In the genomic region with DNA sequence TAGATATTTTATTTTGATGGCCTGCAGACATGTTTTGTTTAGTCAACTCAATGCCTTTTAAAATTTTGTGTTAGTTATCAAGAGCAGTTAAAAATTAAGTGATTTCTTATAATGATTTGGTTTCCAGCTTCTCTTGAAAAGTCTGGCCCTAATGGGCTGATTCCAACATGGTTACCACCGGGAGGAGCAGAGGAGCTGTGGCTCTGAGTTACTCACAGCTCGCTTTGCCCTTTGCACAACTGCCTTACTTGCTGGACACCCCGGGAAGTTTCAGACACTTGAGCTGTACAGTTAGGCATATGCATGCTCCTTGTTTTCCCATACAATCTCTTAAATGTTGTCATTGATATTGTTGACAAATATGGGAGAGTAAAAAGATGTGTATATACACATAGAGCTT, we compare ENCODE assay signal across 16 cellular contexts.
DNase-seq lines count a peak whose midpoint lies in the region; ATAC-seq, FAIRE-seq and TF ChIP-seq lines count a peak whose summit lies in the region.
"Had no signal": no experiment of that assay in that cellular context is flagged by ENCODE, and none has a peak within 500 bp of the region (broad histone marks: within the 10 kb centered on the region; RNA-seq: fewer than 3 reads in every experiment).

No MANE protein-coding gene starts in this region.

- no peaks in the 10 kb centered on the region for H3K27me3 Mint-ChIP-seq in WTC11 (ENCODE audit: low read depth)
- H3K27me3 Mint-ChIP-seq in endothelial cell (ENCODE audit: unreplicated experiment), result no peaks in the 10 kb centered on the region

- H3K36me3 Mint-ChIP-seq in WTC11, result no peaks in the 10 kb centered on the region
- H3K36me3 Mint-ChIP-seq in endothelial cell (ENCODE audit: low read depth, unreplicated experiment), result no peaks in the 10 kb centered on the region
- H3K36me3 Mint-ChIP-seq: CD14-positive monocyte, IgD-negative memory B cell had no signal

- H3K4me3 Mint-ChIP-seq in WTC11 (no peak overlapping the region), endothelial cell (ENCODE audit: unreplicated experiment) (no peak overlapping the region)
- H3K4me3 Mint-ChIP-seq: CD14-positive monocyte, IgD-negative memory B cell had no signal

- H3K4me1 Mint-ChIP-seq in WTC11, result peaks cover 7% of the 10 kb centered on the region
- H3K4me1 Mint-ChIP-seq in endothelial cell (ENCODE audit: unreplicated experiment), result no peaks in the 10 kb centered on the region
- H3K4me1 Mint-ChIP-seq: CD14-positive monocyte, IgD-negative memory B cell had no signal

- no peaks in the 10 kb centered on the region for H3K79me2 ChIP-seq in GM23248 (ENCODE audit: insufficient read depth)

- H3K4me2 ChIP-seq in GM23248 (ENCODE audit: unreplicated experiment), result no peak overlapping the region

- POLR2A ChIA-PET in WTC11 (lab: Charles Lee), result no interaction called here

- peak; percentile 60 for ATAC-seq in WTC11
- ATAC-seq in pancreas, result no peak

- H3F3A ChIP-seq in GM23248 (ENCODE audit: insufficient read depth), result no peaks in the 10 kb centered on the region

- TF ChIP-seq CTCF in 22Rv1 (IDR thresholded peaks at IDR 0.05) (0 out of 2 replicates have a peak, but pooled peaks have one; percentile 9), WTC11 (IDR thresholded peaks at IDR 0.05) (no peak), pancreas (IDR thresholded peaks at IDR 0.05) (no peak), endothelial cell (IDR thresholded peaks at IDR 0.05; ENCODE audit: unreplicated experiment) (no peak)

- H3K27me3 ChIP-seq in GM23248 (replicated peaks; ENCODE audit: insufficient read depth) (peaks cover 12% of the 10 kb centered on the region; the same call in 1 of the 2 replicates), pancreas (no peaks in the 10 kb centered on the region)

- H3K27ac ChIP-seq in 22Rv1 (no peak overlapping the region), GM23248 (no peak overlapping the region), pancreas (no peak overlapping the region)

- H3K9me3 Mint-ChIP-seq in WTC11, result no peaks in the 10 kb centered on the region
- no peaks in the 10 kb centered on the region for H3K9me3 Mint-ChIP-seq in endothelial cell (ENCODE audit: unreplicated experiment)

- no peaks in the 10 kb centered on the region for H3K9me3 ChIP-seq in GM23248 (ENCODE audit: low read depth)
- no peaks in the 10 kb centered on the region for H3K9me3 ChIP-seq in pancreas

- no peak for FAIRE-seq in pancreas (lab: Jason Lieb, UNC)

- no peak overlapping the region for H3K4me3 ChIP-seq in GM23248
- H3K4me3 ChIP-seq in pancreas, result no peak overlapping the region

- H3K36me3 ChIP-seq in GM23248 (ENCODE audit: low read depth) (no peaks in the 10 kb centered on the region), pancreas (no peaks in the 10 kb centered on the region)

- no peaks in the 10 kb centered on the region for H3K9me2 ChIP-seq in GM23248 (ENCODE audit: insufficient read depth)

- no peak overlapping the region for H3K9ac ChIP-seq in GM23248

- DNase-seq in GM23248 (peak; percentile 15), WTC11 (ENCODE audit: low spot score) (peak; percentile 18), iPS-NIHi7 (ENCODE audit: extremely low spot score) (peak; percentile 19), pons (ENCODE audit: low spot score) (no peak), pancreas (no peak), endothelial cell (ENCODE audit: low spot score) (no peak)
- DNase-seq: AML-193, DMS153, H7, Kasumi-1, MM.1S, NCI-H1092 treated with DMSO at 0.1 percent for 48 hours, SHP77 treated with DMSO at 0.1 percent for 48 hours had no signal

- H3K4me1 ChIP-seq in GM23248 (ENCODE audit: insufficient read depth) (no peaks in the 10 kb centered on the region), pancreas (no peaks in the 10 kb centered on the region)

- no peaks in the 10 kb centered on the region for H4K20me1 ChIP-seq in GM23248 (ENCODE audit: insufficient read depth)

- H2AFZ ChIP-seq in GM23248, result no peak overlapping the region

- in situ Hi-C loops in GM23248 (cut with MboI), result no loop called here

- CTCF ChIA-PET in WTC11 (lab: Charles Lee), result interaction anchor here (0.6 to 1.3 kb wide), 11 partner anchors 10 to 267 kb away, joined by 3 to 8 read pairs (median 4); no protein-coding TSS in a partner anchor

- intact Hi-C loops in pancreas (cut with DNase I), result no loop called here

- WGBS in GM23248 (ENCODE audit: low coverage in 1 of 2, low lambda C conversion rate in 2 of 2, missing lambda C conversion rate in 2 of 2), 2 experiments, result 42 to 50% methylated on average over 3 of the region's 3 CpGs
- 56 to 61% methylated on average over 3 of the region's 3 CpGs for WGBS in pancreas, 2 donors

- H3K27ac Mint-ChIP-seq in WTC11, result no peak overlapping the region
- H3K27ac Mint-ChIP-seq in endothelial cell (ENCODE audit: unreplicated experiment), result no peak overlapping the region
- H3K27ac Mint-ChIP-seq: CD14-positive monocyte, IgD-negative memory B cell had no signal

TF ChIP-seq in WTC11, 78 proteins besides CTCF, POLR2A, EP300 and RAD21 (continues in another document):
- no peak for TF ChIP-seq ESRRA (CRISPR knock-in tag; IDR thresholded peaks at IDR 0.05; ENCODE audit: borderline replicate concordance)
- TF ChIP-seq, protein P1, sequence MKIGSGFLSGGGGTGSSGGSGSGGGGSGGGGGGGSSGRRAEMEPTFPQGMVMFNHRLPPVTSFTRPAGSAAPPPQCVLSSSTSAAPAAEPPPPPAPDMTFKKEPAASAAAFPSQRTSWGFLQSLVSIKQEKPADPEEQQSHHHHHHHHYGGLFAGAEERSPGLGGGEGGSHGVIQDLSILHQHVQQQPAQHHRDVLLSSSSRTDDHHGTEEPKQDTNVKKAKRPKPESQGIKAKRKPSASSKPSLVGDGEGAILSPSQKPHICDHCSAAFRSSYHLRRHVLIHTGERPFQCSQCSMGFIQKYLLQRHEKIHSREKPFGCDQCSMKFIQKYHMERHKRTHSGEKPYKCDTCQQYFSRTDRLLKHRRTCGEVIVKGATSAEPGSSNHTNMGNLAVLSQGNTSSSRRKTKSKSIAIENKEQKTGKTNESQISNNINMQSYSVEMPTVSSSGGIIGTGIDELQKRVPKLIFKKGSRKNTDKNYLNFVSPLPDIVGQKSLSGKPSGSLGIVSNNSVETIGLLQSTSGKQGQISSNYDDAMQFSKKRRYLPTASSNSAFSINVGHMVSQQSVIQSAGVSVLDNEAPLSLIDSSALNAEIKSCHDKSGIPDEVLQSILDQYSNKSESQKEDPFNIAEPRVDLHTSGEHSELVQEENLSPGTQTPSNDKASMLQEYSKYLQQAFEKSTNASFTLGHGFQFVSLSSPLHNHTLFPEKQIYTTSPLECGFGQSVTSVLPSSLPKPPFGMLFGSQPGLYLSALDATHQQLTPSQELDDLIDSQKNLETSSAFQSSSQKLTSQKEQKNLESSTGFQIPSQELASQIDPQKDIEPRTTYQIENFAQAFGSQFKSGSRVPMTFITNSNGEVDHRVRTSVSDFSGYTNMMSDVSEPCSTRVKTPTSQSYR (CRISPR knock-in tag; IDR thresholded peaks at IDR 0.05), result no peak
- TF ChIP-seq GRHL2 (CRISPR knock-in tag; IDR thresholded peaks at IDR 0.05; ENCODE audit: insufficient replicate concordance, severe bottlenecking), result no peak
- TF ChIP-seq, protein P2, sequence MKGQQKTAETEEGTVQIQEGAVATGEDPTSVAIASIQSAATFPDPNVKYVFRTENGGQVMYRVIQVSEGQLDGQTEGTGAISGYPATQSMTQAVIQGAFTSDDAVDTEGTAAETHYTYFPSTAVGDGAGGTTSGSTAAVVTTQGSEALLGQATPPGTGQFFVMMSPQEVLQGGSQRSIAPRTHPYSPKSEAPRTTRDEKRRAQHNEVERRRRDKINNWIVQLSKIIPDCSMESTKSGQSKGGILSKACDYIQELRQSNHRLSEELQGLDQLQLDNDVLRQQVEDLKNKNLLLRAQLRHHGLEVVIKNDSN (CRISPR knock-in tag; IDR thresholded peaks at IDR 0.05), result no peak
- TF ChIP-seq, protein P3, sequence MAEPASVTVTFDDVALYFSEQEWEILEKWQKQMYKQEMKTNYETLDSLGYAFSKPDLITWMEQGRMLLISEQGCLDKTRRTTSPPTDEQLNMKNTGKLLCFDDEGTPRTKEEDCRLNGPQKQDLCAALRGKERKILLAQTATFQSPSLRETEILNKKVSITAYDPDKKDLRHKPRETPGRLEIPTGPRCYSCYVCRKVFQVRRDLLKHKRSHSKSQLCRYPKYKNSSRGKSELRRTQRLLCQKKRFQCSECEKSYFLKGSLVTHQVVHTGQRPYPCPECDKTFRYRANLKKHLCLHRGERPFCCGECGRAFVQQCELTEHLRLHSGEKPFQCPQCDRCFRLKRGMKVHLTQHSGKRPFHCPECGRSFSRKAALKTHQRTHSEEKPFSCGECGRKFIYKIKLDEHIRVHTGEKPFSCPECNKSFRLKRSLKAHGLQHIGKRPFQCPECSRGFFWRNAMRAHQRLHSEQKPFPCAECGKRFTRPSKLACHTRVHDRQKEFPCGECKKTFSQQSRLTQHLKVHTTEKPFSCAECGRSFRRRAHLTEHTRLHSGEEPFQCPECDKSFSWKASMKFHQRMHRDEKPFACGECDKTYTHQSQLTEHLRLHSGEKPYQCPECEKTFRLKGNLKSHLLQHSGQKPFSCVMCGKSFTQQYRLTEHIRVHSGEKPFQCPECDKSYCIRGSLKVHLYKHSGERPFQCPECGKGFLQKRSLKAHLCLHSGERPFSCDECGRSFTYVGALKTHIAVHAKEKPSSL (CRISPR knock-in tag; conservative IDR thresholded peaks at IDR 0.05), result no peak
- TF ChIP-seq, protein P4, sequence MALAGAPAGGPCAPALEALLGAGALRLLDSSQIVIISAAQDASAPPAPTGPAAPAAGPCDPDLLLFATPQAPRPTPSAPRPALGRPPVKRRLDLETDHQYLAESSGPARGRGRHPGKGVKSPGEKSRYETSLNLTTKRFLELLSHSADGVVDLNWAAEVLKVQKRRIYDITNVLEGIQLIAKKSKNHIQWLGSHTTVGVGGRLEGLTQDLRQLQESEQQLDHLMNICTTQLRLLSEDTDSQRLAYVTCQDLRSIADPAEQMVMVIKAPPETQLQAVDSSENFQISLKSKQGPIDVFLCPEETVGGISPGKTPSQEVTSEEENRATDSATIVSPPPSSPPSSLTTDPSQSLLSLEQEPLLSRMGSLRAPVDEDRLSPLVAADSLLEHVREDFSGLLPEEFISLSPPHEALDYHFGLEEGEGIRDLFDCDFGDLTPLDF (CRISPR knock-in tag; IDR thresholded peaks at IDR 0.05), result no peak
- TF ChIP-seq SP1 (CRISPR knock-in tag; conservative IDR thresholded peaks at IDR 0.05), result no peak
- TF ChIP-seq GTF2I (CRISPR knock-in tag; conservative IDR thresholded peaks at IDR 0.05), result no peak
- TF ChIP-seq, protein P5, sequence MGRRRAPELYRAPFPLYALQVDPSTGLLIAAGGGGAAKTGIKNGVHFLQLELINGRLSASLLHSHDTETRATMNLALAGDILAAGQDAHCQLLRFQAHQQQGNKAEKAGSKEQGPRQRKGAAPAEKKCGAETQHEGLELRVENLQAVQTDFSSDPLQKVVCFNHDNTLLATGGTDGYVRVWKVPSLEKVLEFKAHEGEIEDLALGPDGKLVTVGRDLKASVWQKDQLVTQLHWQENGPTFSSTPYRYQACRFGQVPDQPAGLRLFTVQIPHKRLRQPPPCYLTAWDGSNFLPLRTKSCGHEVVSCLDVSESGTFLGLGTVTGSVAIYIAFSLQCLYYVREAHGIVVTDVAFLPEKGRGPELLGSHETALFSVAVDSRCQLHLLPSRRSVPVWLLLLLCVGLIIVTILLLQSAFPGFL (CRISPR knock-in tag; IDR thresholded peaks at IDR 0.05; ENCODE audit: borderline replicate concordance), result no peak
- no peak for TF ChIP-seq IRF2 (CRISPR knock-in tag; IDR thresholded peaks at IDR 0.05; ENCODE audit: borderline replicate concordance, low read depth)

Comparison
In these comparisons a context has a peak if more than half of its experiments do, and no peak if none do; other contexts are left out.
1. DNase-seq: peak in GM23248 (single experiment), WTC11 (single experiment) and iPS-NIHi7 (single experiment); none in pons (single experiment), pancreas (0 of 6) and endothelial cell (single experiment).